8 cellular contexts compared by ENCODE assay signal in genomic region chr11:121214861-121215260, GRCh38.
"Had no signal": no experiment of that assay in that cellular context is flagged by ENCODE, and none has a peak within 500 bp of the region (broad histone marks: within the 10 kb centered on the region; RNA-seq: fewer than 3 reads in every experiment).

No MANE protein-coding gene starts in this region.

- H3K27me3 Mint-ChIP-seq: IgD-negative memory B cell had no signal

- H3K4me3 Mint-ChIP-seq: HFFc6, IgD-negative memory B cell had no signal

- H3K9ac ChIP-seq: GM23248 had no signal

- H2AFZ ChIP-seq: GM23248 had no signal

- ATAC-seq: HCT116, HepG2 had no signal

- H3K27ac ChIP-seq: GM23248 had no signal

- H3K36me3 Mint-ChIP-seq: IgD-negative memory B cell had no signal

- H3K9me3 ChIP-seq: HAP-1 had no signal

- H3K9me3 Mint-ChIP-seq: HFFc6, IgD-negative memory B cell had no signal

- DNase-seq: GM23248, GOT3, H7, HFFc6 had no signal

- H3K36me3 ChIP-seq: HAP-1 had no signal

- H3K4me1 ChIP-seq: HAP-1 had no signal

- H3K4me3 ChIP-seq: GM23248, HAP-1 had no signal

- H3K27ac Mint-ChIP-seq: HFFc6, IgD-negative memory B cell had no signal
